ENCODE assay signal across 8 cellular contexts in genomic region chr16:74709477-74709877, GRCh38. TPM values are rescaled to one million over a fixed set of nuclear protein-coding genes. Genes with fewer than 3 reads are reported as not detected.
DNase-seq lines count a peak whose midpoint lies in the region; ATAC-seq, FAIRE-seq and TF ChIP-seq lines count a peak whose summit lies in the region.

No MANE protein-coding gene starts in this region.

- intact Hi-C loops in MCF 10A (cut with micrococcal nuclease) = loop anchor here (1.0 kb wide), 3 partner anchors 104 to 402 kb away; no protein-coding TSS in a partner anchor

- H3K4me1 Mint-ChIP-seq in MCF 10A (ENCODE audit: insufficient read depth, unreplicated experiment) = no peaks in the 10 kb centered on the region

- no peaks in the 10 kb centered on the region for H3K36me3 Mint-ChIP-seq in MCF 10A (ENCODE audit: insufficient read depth, unreplicated experiment)

- H3K9me3 Mint-ChIP-seq in MCF 10A (ENCODE audit: unreplicated experiment) = no peaks in the 10 kb centered on the region

- TF ChIP-seq CTCF in WI38 (IDR thresholded peaks at IDR 0.05; ENCODE audit: low read depth, low read length) (peak; percentile 86), MCF 10A (IDR thresholded peaks at IDR 0.05; ENCODE audit: unreplicated experiment) (peak; percentile 93)

- FAIRE-seq in islet of Langerhans (lab: Jason Lieb, UNC) = peak; percentile 38

- BruUV-seq in MCF 10A (replicated peaks; lab: Mats Ljungman, UMichigan) = no TSS peak

- ATAC-seq in HG03045 (IDR thresholded peaks at IDR 0.05; ENCODE audit: unreplicated experiment) = peak; percentile 83

- POLR2A ChIA-PET in MCF 10A (lab: Yijun Ruan, JAX) = interaction anchor here (1.1 to 1.2 kb wide), 2 partner anchors 32 to 153 kb away, joined by 3 to 13 read pairs; no protein-coding TSS in a partner anchor

- no peak overlapping the region for H3K4me3 Mint-ChIP-seq in MCF 10A (ENCODE audit: unreplicated experiment)

- CTCF ChIA-PET in MCF 10A (lab: Yijun Ruan, JAX) = interaction anchor here (0.6 to 13.2 kb wide), 21 partner anchors 8 to 410 kb away, joined by 3 to 304 read pairs (median 4); partner anchors contain the start of gene MLKL

- H3K4me3 ChIP-seq in WI38 (ENCODE audit: low read depth, low read length) = no peak overlapping the region

- no peaks in the 10 kb centered on the region for H3K27me3 Mint-ChIP-seq in MCF 10A (ENCODE audit: insufficient read depth, unreplicated experiment)

- H3K27ac Mint-ChIP-seq in MCF 10A (ENCODE audit: low read depth, unreplicated experiment) = no peak overlapping the region

- DNase-seq in NK-92 treated with Interleukin-12 subunit alpha and Interleukin-12 subunit beta, amount 100 ng/mL, for 24 hours (lab: John Stamatoyannopoulos, UW) = peak; percentile 33
- DNase-seq in NK-92 (lab: John Stamatoyannopoulos, UW; ENCODE audit: unreplicated experiment) (no peak), NCI-H2196 (lab: John Stamatoyannopoulos, UW; ENCODE audit: unreplicated experiment) (peak; percentile 62), MCF 10A (ENCODE audit: unreplicated experiment) (peak; percentile 91)
- DNase-seq in stimulated activated CD4-positive, alpha-beta T cell treated with anti-CD3 and anti-CD28 coated beads, Interleukin-15, amount 100 ng/mL, for 24 hours = peak; percentile 84

RNA-seq across cellular contexts. Expression of gene MLKL, which starts 8.8 kb away (rescaled TPM):
- 12.1 and 14.2 TPM in 2 replicates for total RNA-seq in MCF 10A (2022)

RNA-seq across cellular contexts. Expression of gene RFWD3, which starts 42.8 kb away (rescaled TPM):
- total RNA-seq in MCF 10A (2022) = 31.2 and 33.7 TPM in 2 replicates
